Comparison of ENCODE assay signal across 8 cellular contexts in genomic region chr12:130838951-130839769, GRCh38. TPM values are rescaled to one million over a fixed set of nuclear protein-coding genes. Genes with fewer than 3 reads are reported as not detected.
A peak's percentile ranks its signal among the peaks of the same experiment; 100 is the strongest.
DNase-seq lines count a peak whose midpoint lies in the region; ATAC-seq and TF ChIP-seq lines count a peak whose summit lies in the region.

Gene STX2 (minus strand): TSS chr12:130839250. CDS start chr12:130839099, 151 bp downstream.

- no peaks in the 10 kb centered on the region for H3K9me2 ChIP-seq in SU-DHL-6 (replicated peaks; ENCODE audit: insufficient read depth, low read length)

- peak within 1 kb of the TSS; percentile 34 for H4K91ac ChIP-seq in trophoblast cell (ENCODE audit: low read depth, low read length)

- peak within 1 kb of the TSS; percentile 80 for H3K27ac Mint-ChIP-seq in HFFc6
- H3K27ac Mint-ChIP-seq in activated naive CD8-positive, alpha-beta T cell treated with anti-CD3 and anti-CD28 coated beads, Interleukin-2, amount 10 ng/mL, durations not matched to agents 7 days and 5 days = peak within 1 kb of the TSS; percentile 68

- peak; percentile 43 for TF ChIP-seq POLR2A in NB4 (IDR thresholded peaks at IDR 0.05; ENCODE audit: extremely low read depth, insufficient read length)

- peak within 1 kb of the TSS; percentile 70 for H3K18ac ChIP-seq in trophoblast cell (ENCODE audit: low read length)

- H2BK120ac ChIP-seq in trophoblast cell (ENCODE audit: insufficient read depth, low read length, poor library complexity) = no peak within 1 kb of the TSS

- peak within 1 kb of the TSS; percentile 4 for H3K14ac ChIP-seq in trophoblast cell (ENCODE audit: low read length)

- H2AFZ ChIP-seq in SU-DHL-6 (ENCODE audit: low read depth, low read length, severe bottlenecking) = peak within 1 kb of the TSS; percentile 100
- peak within 1 kb of the TSS; percentile 76 for H2AFZ ChIP-seq in trophoblast cell (ENCODE audit: insufficient read depth, low read length, poor library complexity)

- 0 out of 2 replicates have a peak, but pooled peaks cover 3% of the 10 kb centered on the region for H3K36me3 Mint-ChIP-seq in HFFc6 (ENCODE audit: low read depth)
- H3K36me3 Mint-ChIP-seq in activated naive CD8-positive, alpha-beta T cell treated with anti-CD3 and anti-CD28 coated beads, Interleukin-2, amount 10 ng/mL, durations not matched to agents 7 days and 5 days = peaks cover 5% of the 10 kb centered on the region

- H3K27me3 ChIP-seq in SU-DHL-6 (ENCODE audit: low read length) (no peaks in the 10 kb centered on the region), trophoblast cell (ENCODE audit: insufficient read depth, low read length) (no peaks in the 10 kb centered on the region), tibial artery (no peaks in the 10 kb centered on the region)

- H3K9me3 Mint-ChIP-seq in HFFc6 = no peaks in the 10 kb centered on the region
- no peaks in the 10 kb centered on the region for H3K9me3 Mint-ChIP-seq in activated naive CD8-positive, alpha-beta T cell treated with anti-CD3 and anti-CD28 coated beads, Interleukin-2, amount 10 ng/mL, durations not matched to agents 7 days and 5 days

- H3K9ac ChIP-seq in SU-DHL-6 (ENCODE audit: low read length) = peak within 1 kb of the TSS; percentile 69
- peak within 1 kb of the TSS; percentile 74 for H3K9ac ChIP-seq in trophoblast cell (ENCODE audit: low read length)

- H3K36me3 ChIP-seq in SU-DHL-6 (ENCODE audit: low read length) = no peaks in the 10 kb centered on the region
- H3K36me3 ChIP-seq in trophoblast cell (ENCODE audit: control insufficient read depth in 1 of 2, insufficient read depth in 2 of 2, low read length in 2 of 2) = peaks cover 0 to 2% of the 10 kb centered on the region in 2 experiments
- no peaks in the 10 kb centered on the region for H3K36me3 ChIP-seq in tibial artery

- H3K4me2 ChIP-seq in SU-DHL-6 (ENCODE audit: low read depth, low read length, poor library complexity, severe bottlenecking) = peak within 1 kb of the TSS; percentile 96
- H3K4me2 ChIP-seq in trophoblast cell (ENCODE audit: low read length) = peak within 1 kb of the TSS; percentile 94

- no peaks in the 10 kb centered on the region; the same call in none of the 2 replicates for H3K27me3 Mint-ChIP-seq in HFFc6 (ENCODE audit: insufficient read depth)
- no peaks in the 10 kb centered on the region for H3K27me3 Mint-ChIP-seq in activated naive CD8-positive, alpha-beta T cell treated with anti-CD3 and anti-CD28 coated beads, Interleukin-2, amount 10 ng/mL, durations not matched to agents 7 days and 5 days

- TF ChIP-seq CTCF in GM12865 (IDR thresholded peaks at IDR 0.05; ENCODE audit: insufficient read depth, low read depth, low read length, missing control alignments) (no peak), HFFc6 (IDR thresholded peaks at IDR 0.05) (peak; percentile 71), NB4 (IDR thresholded peaks at IDR 0.05; ENCODE audit: low read depth, low read length) (peak; percentile 36), SU-DHL-6 (IDR thresholded peaks at IDR 0.05; ENCODE audit: insufficient read depth, low read length, poor library complexity, severe bottlenecking) (peak; percentile 12), tibial artery (IDR thresholded peaks at IDR 0.05) (peak in 1 of 2 experiments; percentile 7)

- no peaks in the 10 kb centered on the region for H4K20me1 ChIP-seq in SU-DHL-6 (ENCODE audit: low read depth, low read length)

- 0 out of 2 replicates have a peak, but pooled peaks cover 4% of the 10 kb centered on the region for H3K79me2 ChIP-seq in SU-DHL-6 (ENCODE audit: insufficient read depth, low read length)
- H3K79me2 ChIP-seq in trophoblast cell (ENCODE audit: control insufficient read depth, insufficient read depth, low read length, poor library complexity) = no peaks in the 10 kb centered on the region

- H2AK5ac ChIP-seq in trophoblast cell (ENCODE audit: low read length) = no peak within 1 kb of the TSS

- H4K12ac ChIP-seq in trophoblast cell (ENCODE audit: low read depth, low read length) = no peak within 1 kb of the TSS

- 0 out of 2 replicates have a peak, but pooled peaks cover 3% of the 10 kb centered on the region for H3F3A ChIP-seq in SU-DHL-6 (ENCODE audit: insufficient read depth)

- H3K9me3 ChIP-seq in SU-DHL-6 (ENCODE audit: insufficient read depth, low read length) = no peaks in the 10 kb centered on the region
- H3K9me3 ChIP-seq in trophoblast cell (ENCODE audit: insufficient read depth, low read depth, low read length) = peaks cover 2% of the 10 kb centered on the region
- no peaks in the 10 kb centered on the region for H3K9me3 ChIP-seq in tibial artery

- peaks cover 34% of the 10 kb centered on the region for H3K4me1 Mint-ChIP-seq in HFFc6 (ENCODE audit: low read depth)
- peaks cover 34% of the 10 kb centered on the region for H3K4me1 Mint-ChIP-seq in activated naive CD8-positive, alpha-beta T cell treated with anti-CD3 and anti-CD28 coated beads, Interleukin-2, amount 10 ng/mL, durations not matched to agents 7 days and 5 days

- peak within 1 kb of the TSS; percentile 69 for H4K8ac ChIP-seq in trophoblast cell (ENCODE audit: low read depth, low read length)

- peak within 1 kb of the TSS; percentile 65 for H3K4me3 ChIP-seq in GM12865 (ENCODE audit: low read depth, low read length)
- peak within 1 kb of the TSS; percentile 65 for H3K4me3 ChIP-seq in NB4 (ENCODE audit: low read depth, low read length)
- H3K4me3 ChIP-seq in SU-DHL-6 (ENCODE audit: insufficient read depth, low read length, poor library complexity, severe bottlenecking) = peak within 1 kb of the TSS; percentile 72
- peak within 1 kb of the TSS; percentile 90 for H3K4me3 ChIP-seq in trophoblast cell (ENCODE audit: low read depth, low read length)
- H3K4me3 ChIP-seq in tibial artery = peak within 1 kb of the TSS; percentile 96 to 100

- peak within 1 kb of the TSS; percentile 98 for H3K4me3 Mint-ChIP-seq in HFFc6
- H3K4me3 Mint-ChIP-seq in activated naive CD8-positive, alpha-beta T cell treated with anti-CD3 and anti-CD28 coated beads, Interleukin-2, amount 10 ng/mL, durations not matched to agents 7 days and 5 days = peak within 1 kb of the TSS; percentile 87

- ATAC-seq in activated naive CD8-positive, alpha-beta T cell treated with anti-CD3 and anti-CD28 coated beads, Interleukin-2, amount 10 ng/mL, durations not matched to agents 7 days and 5 days (ENCODE audit: low read depth) = peak; percentile 91
- peak; percentile 98 for ATAC-seq in Right ventricle myocardium superior (ENCODE audit: poor library complexity)

- H3K4ac ChIP-seq in trophoblast cell (ENCODE audit: low read depth, low read length) = no peak within 1 kb of the TSS

- no peak within 1 kb of the TSS for H3K23ac ChIP-seq in trophoblast cell (ENCODE audit: low read length)

- intact Hi-C loops in Right ventricle myocardium superior (cut with DNase I) = no loop called here
- intact Hi-C loops in tibial artery (cut with DNase I; ENCODE audit: low total_unique reads) = no loop called here

- DNase-seq in GM12865 (ENCODE audit: low read depth) (peak; percentile 85), HFFc6 (peak; percentile 70), NB4 (ENCODE audit: low read depth) (peak; percentile 88), Right ventricle myocardium superior (peak; percentile 93), trophoblast cell (peak; percentile 54 to 84), tibial artery (peak; percentile 82 to 92)
- peak; percentile 96 for DNase-seq in activated naive CD8-positive, alpha-beta T cell treated with anti-CD3 and anti-CD28 coated beads, Interleukin-2, amount 10 ng/mL, durations not matched to agents 7 days and 5 days

- no peaks in the 10 kb centered on the region for H3K79me1 ChIP-seq in trophoblast cell (ENCODE audit: low read length)

- H2BK5ac ChIP-seq in trophoblast cell (ENCODE audit: low read depth, low read length, poor library complexity) = no peak within 1 kb of the TSS

- no peak within 1 kb of the TSS for H3K27ac ChIP-seq in SU-DHL-6 (ENCODE audit: low read depth, low read length)
- H3K27ac ChIP-seq in trophoblast cell (ENCODE audit: low read depth, low read length) = no peak within 1 kb of the TSS
- peak within 1 kb of the TSS; percentile 83 to 85 for H3K27ac ChIP-seq in tibial artery

- POLR2A ChIA-PET in activated naive CD8-positive, alpha-beta T cell treated with anti-CD3 and anti-CD28 coated beads, Interleukin-2, amount 10 ng/mL, durations not matched to agents 7 days and 5 days (lab: Charles Lee) = interaction anchor here (1.1 kb wide), 1 partner anchor 35 kb away, joined by 3 read pairs; no protein-coding TSS in a partner anchor

- no peak within 1 kb of the TSS for H2BK12ac ChIP-seq in trophoblast cell (ENCODE audit: low read length)

- whole genome bisulfite sequencing in trophoblast cell (ENCODE audit: extremely low coverage, insufficient coverage, insufficient read length) = no CpG with 5 or more reads among the region's 79 CpGs

- H3K4me1 ChIP-seq in trophoblast cell (ENCODE audit: control insufficient read depth in 1 of 2, insufficient read depth in 2 of 2, low read length in 2 of 2) = peaks cover 2% of the 10 kb centered on the region in 2 experiments
- peaks cover 0 to 16% (median 4%) of the 10 kb centered on the region in 4 donors for H3K4me1 ChIP-seq in tibial artery

RNA-seq across cellular contexts. Expression of gene STX2, which starts in this region (rescaled TPM):
- 10 to 100 TPM; 31.4 to 39.4 (median 34.5) TPM for total RNA-seq in HFFc6 (2021; fragmentation: NEBNext Ultra II Directional; extraction: Animal tissue kit (Norgen Biotek cat#: 25700))
- total RNA-seq in activated naive CD8-positive, alpha-beta T cell treated with anti-CD3 and anti-CD28 coated beads, Interleukin-2, amount 10 ng/mL, durations not matched to agents 7 days and 5 days = 10 to 100 TPM; 20.7 to 22.5 TPM
- 11.4 TPM for total RNA-seq in Right ventricle myocardium superior
- polyA plus RNA-seq in trophoblast cell (2013) = 14.4 and 15.3 TPM in 2 replicates

Comparison
In these comparisons a context has a peak if more than half of its experiments do, and no peak if none do; other contexts are left out.
1. H3K27ac ChIP-seq: peak in tibial artery (2 of 2); none in SU-DHL-6 (single experiment) and trophoblast cell (single experiment).
2. Peak in every context shown above with its lines, with median percentiles within 50 percentile points of each other: DNase-seq and H3K4me3 ChIP-seq.